ENCODE assay signal across 26 cellular contexts in the genomic region with DNA sequence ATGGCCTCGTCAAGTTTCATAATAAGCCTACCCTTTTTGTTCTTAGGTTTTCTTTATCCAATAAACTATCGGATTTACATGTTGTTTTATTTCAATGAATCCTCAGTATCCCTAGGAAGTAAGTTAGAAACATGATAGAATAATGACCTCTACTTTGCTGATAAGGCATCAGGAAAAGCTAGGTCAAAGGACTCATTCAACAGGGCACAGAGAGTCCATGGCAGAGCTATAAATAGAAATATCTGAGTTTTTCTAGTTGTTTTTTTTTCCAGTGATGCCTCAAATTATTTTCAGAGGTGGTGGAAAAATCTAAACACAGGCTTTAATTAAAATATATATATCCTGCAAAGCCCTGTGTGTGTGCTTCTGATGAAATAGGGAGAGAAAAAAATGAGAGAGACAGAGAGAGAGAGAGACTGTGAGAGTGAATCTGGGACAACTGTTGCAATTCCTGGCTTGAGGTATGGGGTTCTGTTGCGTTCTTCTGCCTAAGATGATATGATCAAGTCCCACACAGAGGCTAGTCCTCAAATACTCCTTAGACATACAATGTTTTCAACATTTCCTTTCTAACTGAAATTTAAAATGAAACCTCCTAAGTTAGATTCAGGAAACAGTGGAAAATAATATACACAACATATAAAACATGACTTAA.
A peak's percentile ranks its signal among the peaks of the same experiment; 100 is the strongest.
DNase-seq lines count a peak whose midpoint lies in the region; ATAC-seq, FAIRE-seq and TF ChIP-seq lines count a peak whose summit lies in the region.
"Had no signal": no experiment of that assay in that cellular context is flagged by ENCODE, and none has a peak within 500 bp of the region (broad histone marks: within the 10 kb centered on the region; RNA-seq: fewer than 3 reads in every experiment).

No MANE protein-coding gene starts in this region.

- no peak overlapping the region for H3K4me3 Mint-ChIP-seq in astrocyte (ENCODE audit: unreplicated experiment)
- H3K4me3 Mint-ChIP-seq: dendritic cell treated with granulocyte-macrophage colony-stimulating factor and Interleukin-4, amounts not matched to agents 40 ng/mL and 50 ng/mL, for 4 days; naive B cell had no signal

- H3K27ac ChIP-seq in heart right ventricle (no peak overlapping the region), astrocyte (ENCODE audit: low read depth, low read length) (no peak overlapping the region), hepatocyte (peak overlapping the region; percentile 23), caudate nucleus (ENCODE audit: low read depth, low read length) (no peak overlapping the region)
- H3K27ac ChIP-seq: brain microvascular endothelial cell, C4-2B, SK-N-MC, stomach, transverse colon, VCaP had no signal

- H3K4me1 ChIP-seq in heart right ventricle (peaks cover 0 to 12% (median 0%) of the 10 kb centered on the region in 9 donors), astrocyte (ENCODE audit: insufficient read depth, low read length) (no peaks in the 10 kb centered on the region), hepatocyte (ENCODE audit: insufficient read depth) (no peaks in the 10 kb centered on the region)
- H3K4me1 ChIP-seq: HAP-1, stomach, transverse colon had no signal

- peak; percentile 60 for ATAC-seq in left ventricle myocardium superior
- ATAC-seq in heart right ventricle, result no peak
- no peak for ATAC-seq in GM21447 (IDR thresholded peaks at IDR 0.05; ENCODE audit: unreplicated experiment)
- no peak for ATAC-seq in GM18867 (IDR thresholded peaks at IDR 0.05; ENCODE audit: unreplicated experiment)

- H4K20me1 ChIP-seq in astrocyte (ENCODE audit: insufficient read depth, low read length) (no peaks in the 10 kb centered on the region), hepatocyte (ENCODE audit: insufficient read depth, poor library complexity, severe bottlenecking) (no peaks in the 10 kb centered on the region)

- H3K9me3 ChIP-seq in heart right ventricle (peaks cover 0 to 13% (median 0%) of the 10 kb centered on the region in 11 donors), astrocyte (ENCODE audit: insufficient read depth, low read depth, low read length) (no peaks in the 10 kb centered on the region), hepatocyte (ENCODE audit: low read depth) (peaks cover 9% of the 10 kb centered on the region)
- H3K9me3 ChIP-seq: HAP-1, transverse colon had no signal

- no peak for FAIRE-seq in astrocyte (lab: Jason Lieb, UNC)
- FAIRE-seq: endothelial cell of umbilical vein had no signal

- H3K4me3 ChIP-seq in heart right ventricle, result no peak overlapping the region
- H3K4me3 ChIP-seq in astrocyte (ENCODE audit: insufficient read depth, low read depth, low read length), result no peak overlapping the region
- no peak overlapping the region for H3K4me3 ChIP-seq in hepatocyte
- H3K4me3 ChIP-seq: HAP-1, SK-N-MC, stomach, transverse colon had no signal

- peak overlapping the region; percentile 69 for H3K27ac Mint-ChIP-seq in astrocyte (ENCODE audit: unreplicated experiment)
- H3K27ac Mint-ChIP-seq: dendritic cell treated with granulocyte-macrophage colony-stimulating factor and Interleukin-4, amounts not matched to agents 40 ng/mL and 50 ng/mL, for 4 days; naive B cell had no signal

- peaks cover 3% of the 10 kb centered on the region for H3K4me1 Mint-ChIP-seq in astrocyte (ENCODE audit: low read depth, unreplicated experiment)
- H3K4me1 Mint-ChIP-seq: naive B cell had no signal

- H3K36me3 Mint-ChIP-seq in astrocyte (ENCODE audit: low read depth, unreplicated experiment), result no peaks in the 10 kb centered on the region
- H3K36me3 Mint-ChIP-seq: naive B cell had no signal

- H3K36me3 ChIP-seq in heart right ventricle (no peaks in the 10 kb centered on the region), astrocyte (ENCODE audit: insufficient read depth, low read length) (no peaks in the 10 kb centered on the region), hepatocyte (replicated peaks; ENCODE audit: insufficient read depth, low read depth) (no peaks in the 10 kb centered on the region)
- H3K36me3 ChIP-seq: brain microvascular endothelial cell, HAP-1, stomach, transverse colon had no signal

- WGBS in heart right ventricle, 2 donors, result 68 to 71% methylated on average over 3 of the region's 3 CpGs
- 76% methylated on average over 3 of the region's 3 CpGs for WGBS in hepatocyte (ENCODE audit: low lambda C conversion rate, missing lambda C conversion rate)

- no peak for TF ChIP-seq CTCF in heart right ventricle (IDR thresholded peaks at IDR 0.05)
- TF ChIP-seq CTCF in astrocyte (IDR thresholded peaks at IDR 0.05; ENCODE audit: insufficient read depth, low read depth, low read length), result no peak
- no peak for TF ChIP-seq CTCF in hepatocyte (IDR thresholded peaks at IDR 0.05; ENCODE audit: poor library complexity)

- H3K79me2 ChIP-seq in astrocyte (ENCODE audit: insufficient read depth, low read length) (no peaks in the 10 kb centered on the region), hepatocyte (no peaks in the 10 kb centered on the region)

- H3K9ac ChIP-seq in astrocyte (ENCODE audit: low read length), result no peak overlapping the region

- intact Hi-C loops in left ventricle myocardium superior (cut with micrococcal nuclease) (no loop called here), heart right ventricle (cut with DNase I) (no loop called here), posterior vena cava (cut with DNase I) (no loop called here)

- DNase-seq in left ventricle myocardium superior, result no peak
- DNase-seq in heart right ventricle, result no peak
- no peak for DNase-seq in astrocyte (ENCODE audit: low read depth)
- DNase-seq in hepatocyte (ENCODE audit: low spot score), result peak; percentile 6
- no peak for DNase-seq in posterior vena cava (ENCODE audit: low spot score)
- no peak for DNase-seq in caudate nucleus (lab: John Stamatoyannopoulos, UW)
- DNase-seq: ACHN; activated effector memory CD4-positive, alpha-beta T cell treated with anti-CD3 and anti-CD28 coated beads, Interleukin-2, amount 50 U/mL, for 16 hours; brain microvascular endothelial cell; kidney glomerular epithelial cell; mesendoderm; naive B cell; NCI-H1694; NCI-H2171 treated with DMSO at 0.1 percent for 48 hours; NCI-H526; occipital lobe; stomach; transverse colon had no signal

- no peaks in the 10 kb centered on the region for H3K9me2 ChIP-seq in hepatocyte (replicated peaks; ENCODE audit: insufficient read depth)

- H3K4me2 ChIP-seq in astrocyte (ENCODE audit: low read length) (no peak overlapping the region), hepatocyte (peak overlapping the region; percentile 55)

- no peak overlapping the region for H2AFZ ChIP-seq in astrocyte (ENCODE audit: low read depth, low read length)
- H2AFZ ChIP-seq in hepatocyte, result no peak overlapping the region

- H3K27me3 ChIP-seq in heart right ventricle (no peaks in the 10 kb centered on the region), astrocyte (ENCODE audit: insufficient read depth, low read length) (no peaks in the 10 kb centered on the region), hepatocyte (no peaks in the 10 kb centered on the region)
- H3K27me3 ChIP-seq: brain microvascular endothelial cell, stomach, transverse colon had no signal

- no peaks in the 10 kb centered on the region for H3K9me3 Mint-ChIP-seq in astrocyte (ENCODE audit: unreplicated experiment)
- H3K9me3 Mint-ChIP-seq: dendritic cell treated with granulocyte-macrophage colony-stimulating factor and Interleukin-4, amounts not matched to agents 40 ng/mL and 50 ng/mL, for 4 days had no signal

- no peaks in the 10 kb centered on the region for H3K27me3 Mint-ChIP-seq in astrocyte (ENCODE audit: low read depth, unreplicated experiment)
- H3K27me3 Mint-ChIP-seq: dendritic cell treated with granulocyte-macrophage colony-stimulating factor and Interleukin-4, amounts not matched to agents 40 ng/mL and 50 ng/mL, for 4 days; naive B cell had no signal
